In the genomic region with DNA sequence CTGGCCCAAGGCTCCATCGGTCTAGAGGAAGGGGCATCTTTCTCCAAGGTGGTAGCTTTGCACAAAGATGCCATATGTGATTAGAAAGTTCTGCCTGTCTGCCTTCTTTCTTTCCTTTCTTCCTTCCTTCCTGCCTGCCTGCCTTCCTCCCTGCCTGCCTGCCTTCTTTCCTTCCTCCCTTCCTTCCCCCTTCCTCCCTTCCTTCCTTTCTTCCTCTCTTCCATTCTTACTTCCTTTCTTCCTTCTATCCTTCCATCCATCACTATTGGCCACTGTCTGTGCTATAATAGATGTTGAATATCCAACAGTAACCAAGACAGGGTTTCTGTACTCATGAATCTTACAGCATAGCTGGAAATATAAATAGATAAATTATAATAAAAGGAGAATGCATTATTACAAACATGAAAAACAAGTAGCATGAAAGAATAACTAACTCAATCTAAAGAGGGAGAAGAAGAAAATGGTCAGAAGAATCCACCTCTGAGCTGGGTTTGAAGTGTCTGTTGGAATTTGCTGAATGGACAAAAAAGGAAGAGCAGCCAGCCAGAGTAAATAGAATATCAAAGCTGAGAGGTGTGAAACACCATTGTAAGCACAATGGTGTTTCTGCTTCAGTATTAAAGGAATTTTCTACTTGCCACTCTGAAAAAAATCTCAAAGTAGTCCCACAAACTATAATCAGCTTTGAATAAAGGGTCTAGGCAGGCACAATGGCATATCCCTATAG, we compare ENCODE assay signal across 19 cellular contexts.
DNase-seq lines count a peak whose midpoint lies in the region; ATAC-seq and TF ChIP-seq lines count a peak whose summit lies in the region.
"Had no signal": no experiment of that assay in that cellular context is flagged by ENCODE, and none has a peak within 500 bp of the region (broad histone marks: within the 10 kb centered on the region; RNA-seq: fewer than 3 reads in every experiment).

No MANE protein-coding gene starts in this region.

- H3K27ac ChIP-seq in GM23338 (ENCODE audit: low read depth) (no peak overlapping the region), IMR-90 (ENCODE audit: insufficient read depth, low read length) (no peak overlapping the region)
- H3K27ac ChIP-seq: C4-2B had no signal

- no peak overlapping the region for H3K27ac Mint-ChIP-seq in GM23338
- H3K27ac Mint-ChIP-seq in nephron progenitor cell, result peak overlapping the region; percentile 15
- H3K27ac Mint-ChIP-seq: CD4-positive, alpha-beta T cell had no signal

- H3K4me3 Mint-ChIP-seq in GM23338, result no peak overlapping the region
- no peak overlapping the region for H3K4me3 Mint-ChIP-seq in nephron progenitor cell
- H3K4me3 Mint-ChIP-seq: CD4-positive, alpha-beta T cell; H9 had no signal

- dilution Hi-C loops in IMR-90 (cut with HindIII; ENCODE audit: low sequenced_read_pairs, unreplicated experiment), result no loop called here

- no peaks in the 10 kb centered on the region for H3K9me1 ChIP-seq in IMR-90 (ENCODE audit: insufficient read depth, low read length)

- H3K27me3 ChIP-seq in GM23338 (ENCODE audit: insufficient read depth) (no peaks in the 10 kb centered on the region), IMR-90 (ENCODE audit: control insufficient read depth, insufficient read depth, low read length) (no peaks in the 10 kb centered on the region)

- no peak overlapping the region for H4K5ac ChIP-seq in IMR-90 (ENCODE audit: low read depth, low read length)

- TF ChIP-seq RAD21 in IMR-90 (IDR thresholded peaks at IDR 0.05; ENCODE audit: low read length), result no peak

- H4K20me1 ChIP-seq in GM23338 (replicated peaks; ENCODE audit: insufficient read depth) (no peaks in the 10 kb centered on the region), IMR-90 (ENCODE audit: insufficient read depth, low read length) (no peaks in the 10 kb centered on the region)

- H3K27me3 Mint-ChIP-seq in GM23338 (ENCODE audit: insufficient read depth, low read depth, poor library complexity) (no peaks in the 10 kb centered on the region), nephron progenitor cell (ENCODE audit: low read depth, poor library complexity) (peaks cover 2% of the 10 kb centered on the region)

- no TSS peak for BruUV-seq in IMR-90 (replicated peaks; lab: Mats Ljungman, UMichigan)

- H3K9me3 Mint-ChIP-seq in GM23338 (no peaks in the 10 kb centered on the region), nephron progenitor cell (peaks cover 5% of the 10 kb centered on the region)
- H3K9me3 Mint-ChIP-seq: CD4-positive, alpha-beta T cell; H9 had no signal

- no peak overlapping the region for H4K8ac ChIP-seq in IMR-90 (ENCODE audit: low read depth in 2 of 2, low read length in 2 of 2)

- H2BK15ac ChIP-seq in IMR-90 (ENCODE audit: low read depth, low read length), result no peak overlapping the region

- H3K36me3 ChIP-seq in GM23338 (ENCODE audit: insufficient read depth) (no peaks in the 10 kb centered on the region), IMR-90 (ENCODE audit: control insufficient read depth, insufficient read depth, low read length) (no peaks in the 10 kb centered on the region)

- H2AK9ac ChIP-seq in IMR-90 (replicated peaks; ENCODE audit: low read depth, low read length, poor library complexity), result no peak overlapping the region

- H3K4ac ChIP-seq in IMR-90 (ENCODE audit: low read depth, low read length), result no peak overlapping the region

- no CpG with 5 or more reads among the region's 1 CpG for WGBS in IMR-90 (ENCODE audit: extremely low coverage in 2 of 2, insufficient read length in 1 of 2), 2 experiments

- H3K23ac ChIP-seq in IMR-90 (ENCODE audit: low read depth, low read length), result no peak overlapping the region

- no peak overlapping the region for H3K18ac ChIP-seq in IMR-90 (ENCODE audit: low read depth, low read length)

- no peak overlapping the region for H2AFZ ChIP-seq in GM23338
- H2AFZ ChIP-seq in IMR-90 (replicated peaks; ENCODE audit: low read length, poor library complexity), result no peak overlapping the region

- in situ Hi-C loops in IMR-90 (cut with MboI; ENCODE audit: low sequenced_read_pairs), result no loop called here

- H3K9me2 ChIP-seq in GM23338 (ENCODE audit: insufficient read depth), result no peaks in the 10 kb centered on the region

- no peak overlapping the region for H2BK5ac ChIP-seq in IMR-90 (ENCODE audit: low read depth, low read length, poor library complexity, severe bottlenecking)

- no peak overlapping the region for H4K91ac ChIP-seq in IMR-90 (ENCODE audit: insufficient read depth, low read depth, low read length)

- H3K79me2 ChIP-seq in GM23338 (replicated peaks; ENCODE audit: insufficient read depth), result no peaks in the 10 kb centered on the region

- H3K4me1 ChIP-seq in GM23338 (ENCODE audit: insufficient read depth), result no peaks in the 10 kb centered on the region
- no peaks in the 10 kb centered on the region for H3K4me1 ChIP-seq in IMR-90 (ENCODE audit: control insufficient read depth, insufficient read depth, low read length)

- H3K36me3 Mint-ChIP-seq in GM23338 (ENCODE audit: low read depth) (no peaks in the 10 kb centered on the region), nephron progenitor cell (ENCODE audit: low read depth) (peaks cover 2% of the 10 kb centered on the region)

- H2BK120ac ChIP-seq in IMR-90 (ENCODE audit: low read depth, low read length), result no peak overlapping the region

- H3K9ac ChIP-seq in IMR-90 (ENCODE audit: low read depth, low read length), result no peak overlapping the region

- H3K4me3 ChIP-seq in GM23338 (no peak overlapping the region), IMR-90 (ENCODE audit: insufficient read depth, low read depth, low read length) (no peak overlapping the region)
- H3K4me3 ChIP-seq: GM12878 had no signal

- TF ChIP-seq CTCF in GM23338 (conservative IDR thresholded peaks at IDR 0.05; ENCODE audit: low read depth in 2 of 2), result no peak
- no peak for TF ChIP-seq CTCF in IMR-90 (conservative IDR thresholded peaks at IDR 0.05; ENCODE audit: low read depth, low read length)
- TF ChIP-seq CTCF in nephron progenitor cell (IDR thresholded peaks at IDR 0.05), result no peak

- no peak overlapping the region for H2AK5ac ChIP-seq in IMR-90 (ENCODE audit: low read depth, low read length)

- H3K4me1 Mint-ChIP-seq in GM23338, result no peaks in the 10 kb centered on the region
- peaks cover 53% of the 10 kb centered on the region for H3K4me1 Mint-ChIP-seq in nephron progenitor cell

- peak; percentile 12 for DNase-seq in GM23338 (ENCODE audit: low spot score)
- DNase-seq in IMR-90, result no peak
- peak; percentile 9 for DNase-seq in left kidney (ENCODE audit: low read depth, low spot score)
- DNase-seq in nephron progenitor cell, result no peak
- DNase-seq in NCI-H2196 (lab: John Stamatoyannopoulos, UW; ENCODE audit: unreplicated experiment), result no peak
- DNase-seq: AML-193; Caco-2; CD4-positive, alpha-beta T cell; DMS153; DND-41; EL; GOT3; H9; Karpas-422; KBM-7 had no signal

- CTCF ChIA-PET in IMR-90 (lab: Yijun Ruan, JAX), result interaction anchor here (1.2 kb wide), 1 partner anchor 35 kb away, joined by 3 read pairs; no protein-coding TSS in a partner anchor

- no peaks in the 10 kb centered on the region for H3F3A ChIP-seq in GM23338 (replicated peaks; ENCODE audit: low read depth)

- intact Hi-C loops in IMR-90 (cut with micrococcal nuclease), result no loop called here

- no peaks in the 10 kb centered on the region for H3K9me3 ChIP-seq in IMR-90 (ENCODE audit: control insufficient read depth, insufficient read depth, low read length)
- H3K9me3 ChIP-seq: Caco-2 had no signal

- no peak overlapping the region for H2BK20ac ChIP-seq in IMR-90 (ENCODE audit: low read depth, low read length)

- H3K56ac ChIP-seq in IMR-90 (ENCODE audit: extremely low read depth, insufficient read depth, low read length), result no peak overlapping the region

- no peak overlapping the region for H3K4me2 ChIP-seq in GM23338
- H3K4me2 ChIP-seq in IMR-90 (ENCODE audit: low read depth, low read length), result no peak overlapping the region

- POLR2A ChIA-PET in IMR-90 (lab: Charles Lee; ENCODE audit: unreplicated experiment), result no interaction called here

- H3K79me1 ChIP-seq in IMR-90 (ENCODE audit: low read depth in 1 of 2, low read length in 2 of 2), result no peaks in the 10 kb centered on the region

- no peak overlapping the region for H3K14ac ChIP-seq in IMR-90 (replicated peaks; ENCODE audit: low read depth, low read length)

- TF ChIP-seq POLR2A in IMR-90 (IDR thresholded peaks at IDR 0.05; ENCODE audit: low read depth, low read length), result no peak

- no peak for ATAC-seq in GM23338
- ATAC-seq in IMR-90 (ENCODE audit: low read depth), result no peak
- ATAC-seq in GM21723 (IDR thresholded peaks at IDR 0.05; ENCODE audit: unreplicated experiment), result no peak
- ATAC-seq in HG02840 (IDR thresholded peaks at IDR 0.05; ENCODE audit: low FRiP score, unreplicated experiment), result no peak
- ATAC-seq: GM12878 had no signal

TF ChIP-seq in GM23338, 12 proteins besides CTCF, POLR2A, EP300 and RAD21 (continues in another document):
- TF ChIP-seq, protein P1, sequence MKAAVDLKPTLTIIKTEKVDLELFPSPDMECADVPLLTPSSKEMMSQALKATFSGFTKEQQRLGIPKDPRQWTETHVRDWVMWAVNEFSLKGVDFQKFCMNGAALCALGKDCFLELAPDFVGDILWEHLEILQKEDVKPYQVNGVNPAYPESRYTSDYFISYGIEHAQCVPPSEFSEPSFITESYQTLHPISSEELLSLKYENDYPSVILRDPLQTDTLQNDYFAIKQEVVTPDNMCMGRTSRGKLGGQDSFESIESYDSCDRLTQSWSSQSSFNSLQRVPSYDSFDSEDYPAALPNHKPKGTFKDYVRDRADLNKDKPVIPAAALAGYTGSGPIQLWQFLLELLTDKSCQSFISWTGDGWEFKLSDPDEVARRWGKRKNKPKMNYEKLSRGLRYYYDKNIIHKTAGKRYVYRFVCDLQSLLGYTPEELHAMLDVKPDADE (IDR thresholded peaks at IDR 0.05), result no peak
- TF ChIP-seq POLR2AphosphoS5 (IDR thresholded peaks at IDR 0.05; ENCODE audit: low read depth) (no peak), CREB1 (CRISPR knock-in tag; IDR thresholded peaks at IDR 0.05; ENCODE audit: low read depth) (no peak), JUNB (IDR thresholded peaks at IDR 0.05; ENCODE audit: unreplicated experiment) (no peak)

TF ChIP-seq in IMR-90, 13 proteins besides CTCF, POLR2A, EP300 and RAD21:
- peak; percentile 95 for TF ChIP-seq MAFK (IDR thresholded peaks at IDR 0.05; ENCODE audit: low read depth, low read length)
- no peak for TF ChIP-seq USF2 (IDR thresholded peaks at IDR 0.05; ENCODE audit: low read depth, low read length)
TF ChIP-seq in IMR-90: peak in this region for 1.

Comparison
In these comparisons a context has a peak if more than half of its experiments do, and no peak if none do; other contexts are left out.
1. DNase-seq: peak in GM23338 (single experiment) and left kidney (single experiment); none in IMR-90 (single experiment), nephron progenitor cell (single experiment) and NCI-H2196 (single experiment).